25 cellular contexts compared by ENCODE assay signal in the genomic region with DNA sequence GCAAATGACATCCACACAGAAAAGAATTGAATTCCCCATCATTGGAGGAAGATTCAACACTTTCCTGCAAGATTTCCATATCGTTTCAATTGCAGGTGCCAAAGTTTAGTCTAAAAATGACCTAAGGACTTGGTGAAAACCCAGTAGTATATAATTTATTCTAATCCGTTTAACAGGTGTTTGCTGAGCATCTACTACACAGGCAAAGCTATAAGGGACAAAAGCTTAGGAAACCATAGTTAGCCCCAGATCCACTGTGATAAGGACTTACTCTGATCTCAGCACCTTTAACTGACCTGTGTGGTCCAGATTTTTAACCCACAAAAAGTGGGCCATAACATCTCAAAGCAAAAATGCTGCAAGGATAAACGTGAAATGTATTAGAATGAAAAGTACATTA. TPM values are rescaled to one million over a fixed set of nuclear protein-coding genes. Genes with fewer than 3 reads are reported as not detected.
DNase-seq lines count a peak whose midpoint lies in the region; ATAC-seq and TF ChIP-seq lines count a peak whose summit lies in the region.
"Had no signal": no experiment of that assay in that cellular context is flagged by ENCODE, and none has a peak within 500 bp of the region (broad histone marks: within the 10 kb centered on the region; RNA-seq: fewer than 3 reads in every experiment).

No MANE protein-coding gene starts in this region.

- no TSS peak for BruUV-seq in OCI-LY7 (replicated peaks; lab: Mats Ljungman, UMichigan)

- H3K4me1 ChIP-seq in HEK293 (ENCODE audit: control insufficient read depth, insufficient read depth, low read length) (no peaks in the 10 kb centered on the region), OCI-LY7 (ENCODE audit: insufficient read depth, low read length, poor library complexity, severe bottlenecking) (peaks cover 14% of the 10 kb centered on the region)
- H3K4me1 ChIP-seq: BE2C, SJSA1 had no signal

- no peak for ATAC-seq in memory B cell (ENCODE audit: low read depth)
- ATAC-seq: PC-3, Right ventricle myocardium inferior, T-cell had no signal

- TF ChIP-seq CTCF in HEK293 (tag by site-specific recombination; IDR thresholded peaks at IDR 0.05) (no peak), OCI-LY7 (conservative IDR thresholded peaks at IDR 0.05; ENCODE audit: low read length) (no peak)

- H3K79me2 ChIP-seq in OCI-LY7 (ENCODE audit: insufficient read depth, low read depth, low read length), result no peaks in the 10 kb centered on the region

- H3K27ac ChIP-seq in HEK293 (ENCODE audit: extremely low read depth, low read depth, low read length) (no peak overlapping the region), OCI-LY7 (ENCODE audit: low read depth, low read length, poor library complexity, severe bottlenecking) (no peak overlapping the region)
- H3K27ac ChIP-seq: SJSA1 had no signal

- H3K9me2 ChIP-seq in OCI-LY7 (ENCODE audit: insufficient read depth, low read length), result no peaks in the 10 kb centered on the region

- POLR2A ChIA-PET in HEK293 (lab: Yijun Ruan, JAX), result interaction anchor here (0.8 kb wide), 1 partner anchor 17 kb away, joined by 3 read pairs; no protein-coding TSS in a partner anchor
- POLR2A ChIA-PET in OCI-LY7 (lab: Charles Lee), result interaction anchor here (0.7 to 2.1 kb wide), 3 partner anchors 12 to 68 kb away, joined by 3 to 6 read pairs (median 4); no protein-coding TSS in a partner anchor
- POLR2A ChIA-PET in activated CD4-positive, alpha-beta memory T cell treated with anti-CD3 and anti-CD28 coated beads, Interleukin-2, amount 10 ng/mL, durations not matched to agents 7 days and 5 days (lab: Charles Lee), result no interaction called here
- POLR2A ChIA-PET in activated CD4-positive, alpha-beta T cell treated with anti-CD3 and anti-CD28 coated beads, Interleukin-2, amount 10 ng/mL, durations not matched to agents 7 days and 5 days (lab: Charles Lee), result no interaction called here

- no peaks in the 10 kb centered on the region for H3K27me3 Mint-ChIP-seq in memory B cell
- no peaks in the 10 kb centered on the region for H3K27me3 Mint-ChIP-seq in activated CD4-positive, alpha-beta memory T cell treated with anti-CD3 and anti-CD28 coated beads, Interleukin-2, amount 10 ng/mL, durations not matched to agents 7 days and 5 days
- H3K27me3 Mint-ChIP-seq in activated CD4-positive, alpha-beta T cell treated with anti-CD3 and anti-CD28 coated beads, Interleukin-2, amount 10 ng/mL, durations not matched to agents 7 days and 5 days, result no peaks in the 10 kb centered on the region
- H3K27me3 Mint-ChIP-seq: CD8-positive, alpha-beta memory T cell; T-cell had no signal

- H3K36me3 ChIP-seq in HEK293 (ENCODE audit: control insufficient read depth in 2 of 2, insufficient read depth in 1 of 2, low read length in 2 of 2) (peaks cover 0 to 3% of the 10 kb centered on the region in 2 experiments; a peak in 2 of 3 replicates), OCI-LY7 (ENCODE audit: insufficient read depth, low read length) (no peaks in the 10 kb centered on the region)

- no peak overlapping the region for H2AFZ ChIP-seq in OCI-LY7 (ENCODE audit: low read length)

- no peak overlapping the region for H3K4me3 Mint-ChIP-seq in memory B cell
- H3K4me3 Mint-ChIP-seq in activated CD4-positive, alpha-beta memory T cell treated with anti-CD3 and anti-CD28 coated beads, Interleukin-2, amount 10 ng/mL, durations not matched to agents 7 days and 5 days, result no peak overlapping the region
- no peak overlapping the region for H3K4me3 Mint-ChIP-seq in activated CD4-positive, alpha-beta T cell treated with anti-CD3 and anti-CD28 coated beads, Interleukin-2, amount 10 ng/mL, durations not matched to agents 7 days and 5 days
- H3K4me3 Mint-ChIP-seq: CD14-positive monocyte; CD8-positive, alpha-beta memory T cell; T-cell had no signal

- H3K27ac Mint-ChIP-seq in memory B cell, result peak overlapping the region; percentile 17
- no peak overlapping the region for H3K27ac Mint-ChIP-seq in activated CD4-positive, alpha-beta memory T cell treated with anti-CD3 and anti-CD28 coated beads, Interleukin-2, amount 10 ng/mL, durations not matched to agents 7 days and 5 days
- no peak overlapping the region for H3K27ac Mint-ChIP-seq in activated CD4-positive, alpha-beta T cell treated with anti-CD3 and anti-CD28 coated beads, Interleukin-2, amount 10 ng/mL, durations not matched to agents 7 days and 5 days
- H3K27ac Mint-ChIP-seq: CD8-positive, alpha-beta memory T cell; T-cell had no signal

- H3K4me3 ChIP-seq in HEK293 (ENCODE audit: low read depth, low read length) (no peak overlapping the region), OCI-LY7 (ENCODE audit: low read depth, low read length, poor library complexity, severe bottlenecking) (no peak overlapping the region)
- H3K4me3 ChIP-seq: SJSA1 had no signal

- intact Hi-C loops in OCI-LY7 (cut with micrococcal nuclease; ENCODE audit: unreplicated experiment), result no loop called here

- no peaks in the 10 kb centered on the region for H3K9me3 Mint-ChIP-seq in memory B cell
- no peaks in the 10 kb centered on the region for H3K9me3 Mint-ChIP-seq in activated CD4-positive, alpha-beta memory T cell treated with anti-CD3 and anti-CD28 coated beads, Interleukin-2, amount 10 ng/mL, durations not matched to agents 7 days and 5 days
- H3K9me3 Mint-ChIP-seq in activated CD4-positive, alpha-beta T cell treated with anti-CD3 and anti-CD28 coated beads, Interleukin-2, amount 10 ng/mL, durations not matched to agents 7 days and 5 days, result no peaks in the 10 kb centered on the region
- H3K9me3 Mint-ChIP-seq: CD8-positive, alpha-beta memory T cell; T-cell had no signal

- H3K36me3 Mint-ChIP-seq in memory B cell, result peaks cover 5% of the 10 kb centered on the region
- H3K36me3 Mint-ChIP-seq in activated CD4-positive, alpha-beta memory T cell treated with anti-CD3 and anti-CD28 coated beads, Interleukin-2, amount 10 ng/mL, durations not matched to agents 7 days and 5 days (ENCODE audit: low read depth), result peaks cover 4% of the 10 kb centered on the region
- H3K36me3 Mint-ChIP-seq in activated CD4-positive, alpha-beta T cell treated with anti-CD3 and anti-CD28 coated beads, Interleukin-2, amount 10 ng/mL, durations not matched to agents 7 days and 5 days (ENCODE audit: low read depth), result peaks cover 3% of the 10 kb centered on the region

- no peaks in the 10 kb centered on the region for H3K9me3 ChIP-seq in HEK293 (ENCODE audit: control insufficient read depth, insufficient read depth, low read depth, low read length)
- H3K9me3 ChIP-seq in OCI-LY7 (ENCODE audit: low read length), result no peaks in the 10 kb centered on the region
- H3K9me3 ChIP-seq: BE2C, SJSA1 had no signal

- peaks cover 10% of the 10 kb centered on the region for H3K4me1 Mint-ChIP-seq in memory B cell
- H3K4me1 Mint-ChIP-seq in activated CD4-positive, alpha-beta memory T cell treated with anti-CD3 and anti-CD28 coated beads, Interleukin-2, amount 10 ng/mL, durations not matched to agents 7 days and 5 days, result no peaks in the 10 kb centered on the region
- no peaks in the 10 kb centered on the region for H3K4me1 Mint-ChIP-seq in activated CD4-positive, alpha-beta T cell treated with anti-CD3 and anti-CD28 coated beads, Interleukin-2, amount 10 ng/mL, durations not matched to agents 7 days and 5 days

- DNase-seq in OCI-LY7 (ENCODE audit: low spot score) (no peak), memory B cell (ENCODE audit: low spot score in 2 of 2) (no peak), DMS153 treated with DMSO at 0.1 percent for 48 hours (lab: John Stamatoyannopoulos, UW; ENCODE audit: unreplicated experiment) (no peak), AG08396 (ENCODE audit: low spot score) (no peak)
- no peak for DNase-seq in activated CD4-positive, alpha-beta memory T cell treated with anti-CD3 and anti-CD28 coated beads, Interleukin-2, amount 10 ng/mL, durations not matched to agents 7 days and 5 days
- no peak for DNase-seq in activated CD4-positive, alpha-beta T cell treated with anti-CD3 and anti-CD28 coated beads, Interleukin-2, amount 10 ng/mL, durations not matched to agents 7 days and 5 days
- DNase-seq: BE2C; CD8-positive, alpha-beta memory T cell; DMS 273 treated with DMSO at 0.1 percent for 48 hours; DMS79 treated with DMSO at 0.1 percent for 48 hours; GOT3; HCEC 1CT; KG1; MM.1S; NCI-H1417; NCI-H1694 treated with DMSO at 0.1 percent for 48 hours; NCI-H2081; NCI-H2227 treated with DMSO at 0.1 percent for 48 hours; NCI-H69; PC-3; T-cell had no signal

- peak overlapping the region; percentile 9 for H3K4me2 ChIP-seq in OCI-LY7 (ENCODE audit: low read length)

- CTCF ChIA-PET in HEK293 (lab: Yijun Ruan, JAX) (interaction anchor here (0.6 kb wide), 1 partner anchor 324 kb away, joined by 5 read pairs; no protein-coding TSS in a partner anchor), OCI-LY7 (lab: Charles Lee; ENCODE audit: unreplicated experiment) (interaction anchor here (0.9 to 1.2 kb wide), 4 partner anchors 9 to 77 kb away, joined by 3 to 6 read pairs (median 3); no protein-coding TSS in a partner anchor)
- CTCF ChIA-PET in activated CD4-positive, alpha-beta memory T cell treated with anti-CD3 and anti-CD28 coated beads, Interleukin-2, amount 10 ng/mL, durations not matched to agents 7 days and 5 days (lab: Charles Lee), result no interaction called here
- CTCF ChIA-PET in activated CD4-positive, alpha-beta T cell treated with anti-CD3 and anti-CD28 coated beads, Interleukin-2, amount 10 ng/mL, durations not matched to agents 7 days and 5 days (lab: Charles Lee), result no interaction called here

- H4K20me1 ChIP-seq in OCI-LY7 (ENCODE audit: insufficient read depth, low read length), result no peaks in the 10 kb centered on the region; the same call in 1 of the 2 replicates

TF ChIP-seq in HEK293, 187 proteins besides CTCF, POLR2A, EP300 and RAD21:
- TF ChIP-seq ZNF660 (tag by site-specific recombination; IDR thresholded peaks at IDR 0.05) (no peak), ZNF664 (tag by site-specific recombination; IDR thresholded peaks at IDR 0.05) (peak; percentile 97)

RNA-seq across cellular contexts. Expression of a gene that starts 19.1 kb away (rescaled TPM):
- 12.7 and 15.0 TPM in 2 replicates for total RNA-seq in OCI-LY7 (2014; rRNA removed; shearing (Covaris generic))
- total RNA-seq in OCI-LY7 (2022), result 35.3 and 41.4 TPM in 2 replicates
- 10 to 100 TPM; 57.9 to 58.4 TPM for total RNA-seq in activated CD4-positive, alpha-beta memory T cell treated with anti-CD3 and anti-CD28 coated beads, Interleukin-2, amount 10 ng/mL, durations not matched to agents 7 days and 5 days
- total RNA-seq in activated CD4-positive, alpha-beta T cell treated with anti-CD3 and anti-CD28 coated beads, Interleukin-2, amount 10 ng/mL, durations not matched to agents 7 days and 5 days, result 10 to 100 TPM; 34.9 to 40.3 TPM

Comparison
In these comparisons a context has a peak if more than half of its experiments do, and no peak if none do; other contexts are left out.
1. CTCF ChIA-PET loops: an anchor here in HEK293 (0.6 kb wide) and OCI-LY7 (0.9 to 1.2 kb wide); none called in activated CD4-positive, alpha-beta memory T cell treated with anti-CD3 and anti-CD28 coated beads, Interleukin-2, amount 10 ng/mL, durations not matched to agents 7 days and 5 days and activated CD4-positive, alpha-beta T cell treated with anti-CD3 and anti-CD28 coated beads, Interleukin-2, amount 10 ng/mL, durations not matched to agents 7 days and 5 days.
2. POLR2A ChIA-PET loops: an anchor here in HEK293 (0.8 kb wide) and OCI-LY7 (0.7 to 2.1 kb wide); none called in activated CD4-positive, alpha-beta memory T cell treated with anti-CD3 and anti-CD28 coated beads, Interleukin-2, amount 10 ng/mL, durations not matched to agents 7 days and 5 days and activated CD4-positive, alpha-beta T cell treated with anti-CD3 and anti-CD28 coated beads, Interleukin-2, amount 10 ng/mL, durations not matched to agents 7 days and 5 days.